In genomic region chr12:124423683-124424515, GRCh38 we compare ENCODE assay signal across 11 cellular contexts.
DNase-seq lines count a peak whose midpoint lies in the region; ATAC-seq, FAIRE-seq and TF ChIP-seq lines count a peak whose summit lies in the region.
"Had no signal": no experiment of that assay in that cellular context is flagged by ENCODE, and none has a peak within 500 bp of the region (broad histone marks: within the 10 kb centered on the region; RNA-seq: fewer than 3 reads in every experiment).

No MANE protein-coding gene starts in this region.

- H3K4me1 ChIP-seq in ovary (ENCODE audit: insufficient read depth) = peaks cover 26% of the 10 kb centered on the region
- H3K4me1 ChIP-seq in upper lobe of left lung = peaks cover 48 to 66% (median 58%) of the 10 kb centered on the region in 4 donors

- H3K27me3 ChIP-seq in ovary (no peaks in the 10 kb centered on the region), upper lobe of left lung (no peaks in the 10 kb centered on the region)

- no peak for TF ChIP-seq CTCF in epithelial cell of proximal tubule (conservative IDR thresholded peaks at IDR 0.05; ENCODE audit: low read depth, low read length)
- TF ChIP-seq CTCF in ovary (IDR thresholded peaks at IDR 0.05) = no peak
- no peak for TF ChIP-seq CTCF in upper lobe of left lung (IDR thresholded peaks at IDR 0.05)

- FAIRE-seq in frontal cortex (lab: Jason Lieb, UNC) = no peak
- FAIRE-seq: A204.1 had no signal

- no peak for ATAC-seq in upper lobe of left lung (ENCODE audit: low FRiP score in 2 of 2)
- ATAC-seq in HG03571 (IDR thresholded peaks at IDR 0.05; ENCODE audit: unreplicated experiment) = no peak
- ATAC-seq in GM19452 (IDR thresholded peaks at IDR 0.05; ENCODE audit: unreplicated experiment) = no peak

- H3K9me3 ChIP-seq in ovary = no peaks in the 10 kb centered on the region
- H3K9me3 ChIP-seq in upper lobe of left lung = no peaks in the 10 kb centered on the region

- WGBS in ovary, 3 donors = 71 to 75% (median 72%) methylated on average over 27 of the region's 27 CpGs
- WGBS in upper lobe of left lung, 2 donors = 75 to 77% methylated on average over 27 of the region's 27 CpGs

- peak; percentile 6 for DNase-seq in activated T-cell treated with anti-CD3 and anti-CD28 coated beads for 24 hours (ENCODE audit: low read depth)
- DNase-seq in activated T-cell treated with anti-CD3 and anti-CD28 coated beads, Interleukin-2, amount 50 U/mL, for 1 hour = no peak
- no peak for DNase-seq in epithelial cell of proximal tubule (ENCODE audit: low read depth)
- peak in 1 of 5 donors; percentile 46 for DNase-seq in ovary
- DNase-seq in upper lobe of left lung = no peak
- no peak for DNase-seq in frontal cortex (ENCODE audit: low spot score in 2 of 2)
- DNase-seq: activated CD4-positive, alpha-beta memory T cell treated with anti-CD3 and anti-CD28 coated beads, Interleukin-2, amount 10 ng/mL, durations not matched to agents 7 days and 5 days; NCI-H146 had no signal

- intact Hi-C loops in ovary (cut with DNase I) = loop anchor here in 1 of 4 donors (10.0 kb wide), 2 partner anchors 59 to 141 kb away; partner anchors contain the start of gene NCOR2

- no peak for TF ChIP-seq POLR2A in ovary (IDR thresholded peaks at IDR 0.05)
- no peak for TF ChIP-seq POLR2A in upper lobe of left lung (IDR thresholded peaks at IDR 0.05)

- TF ChIP-seq EP300 in ovary (IDR thresholded peaks at IDR 0.05) (no peak), upper lobe of left lung (IDR thresholded peaks at IDR 0.05) (no peak)

- H3K36me3 ChIP-seq in ovary (no peaks in the 10 kb centered on the region), upper lobe of left lung (peaks cover 26 to 64% (median 52%) of the 10 kb centered on the region in 4 donors)

- peak overlapping the region; percentile 6 to 86 for H3K27ac ChIP-seq in ovary
- peak overlapping the region; percentile 86 to 95 (median 92) for H3K27ac ChIP-seq in upper lobe of left lung

- H3K4me3 ChIP-seq in epithelial cell of proximal tubule (ENCODE audit: low read depth, low read length) (peak overlapping the region; percentile 12), ovary (peak overlapping the region; percentile 31), upper lobe of left lung (peak overlapping the region in 3 of 4 donors; percentile 18 to 23 (median 22))
